In the genomic region with DNA sequence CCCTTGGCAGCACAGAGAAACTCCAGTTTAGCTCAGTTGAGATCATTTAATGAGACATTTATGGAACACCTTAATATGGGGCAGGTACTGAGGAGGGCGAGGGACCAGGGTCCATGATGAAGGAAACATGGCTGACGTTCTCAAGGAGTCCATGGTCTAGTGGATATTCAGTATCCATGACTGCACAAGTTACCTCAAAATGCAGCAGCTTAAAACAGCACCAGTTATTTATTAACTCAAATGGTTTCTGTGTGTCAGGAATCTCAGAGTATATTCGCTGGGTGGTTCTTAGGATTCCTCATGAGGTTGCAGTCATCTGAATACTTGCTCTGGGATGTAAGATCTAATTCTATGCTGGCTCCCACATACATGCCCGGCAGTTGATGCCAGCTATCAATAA, we compare ENCODE assay signal across 18 cellular contexts.
DNase-seq lines count a peak whose midpoint lies in the region; ATAC-seq, FAIRE-seq and TF ChIP-seq lines count a peak whose summit lies in the region.
"Had no signal": no experiment of that assay in that cellular context is flagged by ENCODE, and none has a peak within 500 bp of the region (broad histone marks: within the 10 kb centered on the region; RNA-seq: fewer than 3 reads in every experiment).

No MANE protein-coding gene starts in this region.

- TF ChIP-seq RAD21 in GM12878 (IDR thresholded peaks at IDR 0.05; ENCODE audit: insufficient read depth, low read depth, low read length), result no peak

- RAD21 ChIA-PET in GM12878 (lab: Charles Lee; ENCODE audit: unreplicated experiment), result no interaction called here

- H4K20me1 ChIP-seq in GM12878 (ENCODE audit: control insufficient read depth, insufficient read depth), result no peaks in the 10 kb centered on the region

- CTCF ChIA-PET in GM12878 (lab: Yijun Ruan, JAX), result interaction anchor here (1.0 to 1.4 kb wide), 3 partner anchors 54 to 272 kb away, joined by 3 to 7 read pairs (median 4); no protein-coding TSS in a partner anchor

- in situ Hi-C loops in Caki2 (cut with HindIII; ENCODE audit: low pct_unique_long_range_greater_than_20kb, low sequenced_read_pairs) (no loop called here), GM12878 (cut with MboI) (loop anchor here (10.0 kb wide), 1 partner anchor 341 kb away; no protein-coding TSS in a partner anchor)

- peaks cover 20% of the 10 kb centered on the region for H3K4me1 ChIP-seq in GM12878 (ENCODE audit: control insufficient read depth, insufficient read depth, low read length)
- peaks cover 0 to 17% (median 13%) of the 10 kb centered on the region in 3 donors for H3K4me1 ChIP-seq in pancreas
- peaks cover 0 to 8% (median 0%) of the 10 kb centered on the region in 3 donors for H3K4me1 ChIP-seq in esophagus squamous epithelium

- no peaks in the 10 kb centered on the region for H3K27me3 ChIP-seq in GM12878 (replicated peaks in 1 of 2; ENCODE audit: control insufficient read depth in 2 of 2, insufficient read depth in 2 of 2, low read length in 1 of 2)
- H3K27me3 ChIP-seq in pancreas, result no peaks in the 10 kb centered on the region
- H3K27me3 ChIP-seq in esophagus squamous epithelium, result no peaks in the 10 kb centered on the region

- POLR2A ChIA-PET in GM12878 (lab: Charles Lee), result interaction anchor here (0.8 kb wide), 1 partner anchor 316 kb away, joined by 3 read pairs; no protein-coding TSS in a partner anchor

- H3K4me3 ChIP-seq in GM12878 (no peak overlapping the region), pancreas (no peak overlapping the region), esophagus squamous epithelium (no peak overlapping the region)

- ATAC-seq in GM12878 (peak; percentile 33), pancreas (peak in 3 of 4 donors; percentile 38 to 52 (median 40)), HG02884 (IDR thresholded peaks at IDR 0.05; ENCODE audit: unreplicated experiment) (no peak), HG03378 (IDR thresholded peaks at IDR 0.05; ENCODE audit: unreplicated experiment) (no peak)

- no peaks in the 10 kb centered on the region for H3K9me3 ChIP-seq in GM12878 (replicated peaks; ENCODE audit: control insufficient read depth, insufficient read depth, low read length)
- no peaks in the 10 kb centered on the region for H3K9me3 ChIP-seq in pancreas
- no peaks in the 10 kb centered on the region for H3K9me3 ChIP-seq in esophagus squamous epithelium

- no peak overlapping the region for H3K4me2 ChIP-seq in GM12878 (ENCODE audit: control insufficient read depth, insufficient read depth)

- BruUV-seq in GM12878 (replicated peaks; lab: Mats Ljungman, UMichigan), result no TSS peak

- no peaks in the 10 kb centered on the region; the same call in 1 of the 2 replicates for H3K79me2 ChIP-seq in GM12878 (ENCODE audit: control insufficient read depth, insufficient read depth, low read length)

- no peak overlapping the region for H3K9ac ChIP-seq in GM12878 (ENCODE audit: control insufficient read depth, insufficient read depth, low read length)

- TF ChIP-seq EP300 in GM12878 (IDR thresholded peaks at IDR 0.05; ENCODE audit: borderline replicate concordance in 1 of 2, control insufficient read depth in 1 of 2, low read depth in 2 of 2, low read length in 2 of 2), result no peak

- H3K36me3 ChIP-seq in GM12878 (ENCODE audit: control insufficient read depth in 2 of 2, insufficient read depth in 2 of 2, low read length in 1 of 2), result no peaks in the 10 kb centered on the region
- no peaks in the 10 kb centered on the region for H3K36me3 ChIP-seq in pancreas
- H3K36me3 ChIP-seq in esophagus squamous epithelium, result no peaks in the 10 kb centered on the region

- TF ChIP-seq CTCF in GM12878 (IDR thresholded peaks at IDR 0.05 in 2 of 3, conservative IDR thresholded peaks at IDR 0.05 in 1 of 3; ENCODE audit: control insufficient read depth in 2 of 3, extremely low read depth in 1 of 3, insufficient read depth in 1 of 3, low read depth in 3 of 3, low read length in 3 of 3), result no peak
- TF ChIP-seq CTCF in pancreas (IDR thresholded peaks at IDR 0.05), result no peak
- no peak for TF ChIP-seq CTCF in esophagus squamous epithelium (IDR thresholded peaks at IDR 0.05)

- WGBS in GM12878 (ENCODE audit: insufficient coverage, insufficient replicate concordance, low lambda C conversion rate, missing lambda C conversion rate), result 24% methylated on average over 4 of the region's 4 CpGs
- WGBS in pancreas, 2 donors, result 62 to 67% methylated on average over 4 of the region's 4 CpGs
- 87 to 92% methylated on average over 4 of the region's 4 CpGs for WGBS in esophagus squamous epithelium, 2 donors

- DNase-seq in Caki2 (ENCODE audit: low read depth), result peak; percentile 90
- DNase-seq in GM12878 (ENCODE audit: low read depth, low spot score), result no peak
- peak; percentile 85 for DNase-seq in kidney glomerular epithelial cell (lab: John Stamatoyannopoulos, UW)
- DNase-seq in pancreas, result no peak
- DNase-seq in esophagus squamous epithelium (lab: John Stamatoyannopoulos, UW), result no peak
- DNase-seq in cardiac septum (ENCODE audit: low spot score), result no peak
- DNase-seq: AML-193; CD4-positive, alpha-beta T cell; GF-D8; HFFc6; MV-4-11; NCI-H1436; NCI-H2081; NCI-H510A treated with DMSO at 0.1 percent for 48 hours; SHP77 treated with DMSO at 0.1 percent for 48 hours had no signal

- intact Hi-C loops in GM12878 (cut with micrococcal nuclease; ENCODE audit: unreplicated experiment), result no loop called here
- intact Hi-C loops in pancreas (cut with DNase I), result loop anchor here in 1 of 3 donors (10.0 kb wide), 1 partner anchor 49 kb away; no protein-coding TSS in a partner anchor
- intact Hi-C loops in esophagus squamous epithelium (cut with DNase I), result loop anchor here (10.0 kb wide), 1 partner anchor 49 kb away; no protein-coding TSS in a partner anchor
- intact Hi-C loops in cardiac septum (cut with DNase I), result loop anchor here (10.0 kb wide), 1 partner anchor 351 kb away; the partner anchor contains the start of gene LARGE1

- H2AFZ ChIP-seq in GM12878 (ENCODE audit: control insufficient read depth, low read depth, low read length), result no peak overlapping the region

- SMC1A ChIA-PET in GM12878 (lab: Charles Lee; ENCODE audit: uncharacterized antibody, unreplicated experiment), result interaction anchor here (0.6 to 6.1 kb wide), 5 partner anchors 53 to 274 kb away, joined by 3 to 49 read pairs (median 3); no protein-coding TSS in a partner anchor

- no peak for TF ChIP-seq POLR2A in GM12878 (IDR thresholded peaks at IDR 0.05; ENCODE audit: low read depth, low read length)
- TF ChIP-seq POLR2A in esophagus squamous epithelium (IDR thresholded peaks at IDR 0.05), result no peak

- FAIRE-seq in GM12878 (lab: Jason Lieb, UNC) (no peak), pancreas (lab: Jason Lieb, UNC) (no peak)
- FAIRE-seq: H1 had no signal

- H3K27ac ChIP-seq in GM12878 (ENCODE audit: control insufficient read depth, insufficient read depth), result no peak overlapping the region
- no peak overlapping the region for H3K27ac ChIP-seq in pancreas
- H3K27ac ChIP-seq in esophagus squamous epithelium, result no peak overlapping the region

TF ChIP-seq in GM12878, 131 proteins besides CTCF, POLR2A, EP300 and RAD21:
- TF ChIP-seq ZNF384 (IDR thresholded peaks at IDR 0.05; ENCODE audit: borderline replicate concordance, low read depth, low read length) (no peak), NBN (IDR thresholded peaks at IDR 0.05) (no peak)

Comparison
In these comparisons a context has a peak if more than half of its experiments do, and no peak if none do; other contexts are left out.
1. DNase-seq: peak in Caki2 (single experiment) and kidney glomerular epithelial cell (single experiment); none in GM12878 (single experiment), pancreas (0 of 6), esophagus squamous epithelium (single experiment) and cardiac septum (single experiment).
2. ATAC-seq: peak in GM12878 (single experiment) and pancreas (3 of 4); none in HG02884 (single experiment) and HG03378 (single experiment).